Comparison of ENCODE assay signal across 26 cellular contexts in genomic region chr16:74752756-74753155, GRCh38. TPM values are rescaled to one million over a fixed set of nuclear protein-coding genes. Genes with fewer than 3 reads are reported as not detected.
DNase-seq lines count a peak whose midpoint lies in the region; ATAC-seq and TF ChIP-seq lines count a peak whose summit lies in the region.
"Had no signal": no experiment of that assay in that cellular context is flagged by ENCODE, and none has a peak within 500 bp of the region (broad histone marks: within the 10 kb centered on the region; RNA-seq: fewer than 3 reads in every experiment).

No MANE protein-coding gene starts in this region.

- no peaks in the 10 kb centered on the region for H3K9me3 Mint-ChIP-seq in chondrocyte (ENCODE audit: low read depth)
- H3K9me3 Mint-ChIP-seq: CD4-positive, alpha-beta memory T cell had no signal

- no peaks in the 10 kb centered on the region for H3K9me3 ChIP-seq in spleen
- H3K9me3 ChIP-seq in SJCRH30 (replicated peaks): no peaks in the 10 kb centered on the region

- H3K27ac Mint-ChIP-seq in chondrocyte (ENCODE audit: unreplicated experiment): no peak overlapping the region

- H3K36me3 ChIP-seq in spleen (no peaks in the 10 kb centered on the region), SJCRH30 (no peaks in the 10 kb centered on the region)

- peaks cover 29% of the 10 kb centered on the region for H3K27me3 Mint-ChIP-seq in chondrocyte (ENCODE audit: low read depth)

- no peaks in the 10 kb centered on the region for H3K4me1 ChIP-seq in spleen
- peaks cover 4% of the 10 kb centered on the region; the same call in 1 of the 2 replicates for H3K4me1 ChIP-seq in SJCRH30

- TF ChIP-seq CTCF in chondrocyte (IDR thresholded peaks at IDR 0.05): no peak
- TF ChIP-seq CTCF in spleen (IDR thresholded peaks at IDR 0.05 in 8 of 11, conservative IDR thresholded peaks at IDR 0.05 in 3 of 11): no peak

- no peaks in the 10 kb centered on the region for H3K4me1 Mint-ChIP-seq in chondrocyte (ENCODE audit: low read depth)
- H3K4me1 Mint-ChIP-seq: CD4-positive, alpha-beta memory T cell had no signal

- no peak for TF ChIP-seq POLR2A in spleen (IDR thresholded peaks at IDR 0.05)

- H3K27ac ChIP-seq in layer of hippocampus (ENCODE audit: low read depth, low read length) (peak overlapping the region; percentile 35), spleen (no peak overlapping the region), SJCRH30 (no peak overlapping the region)

- intact Hi-C loops in spleen (cut with DNase I; ENCODE audit: low total_unique reads): no loop called here

- H3K27me3 ChIP-seq in layer of hippocampus (ENCODE audit: control insufficient read depth, insufficient read depth, low read length): no peaks in the 10 kb centered on the region
- peaks cover 0 to 10% (median 0%) of the 10 kb centered on the region in 7 donors for H3K27me3 ChIP-seq in spleen (replicated peaks in 1 of 7)
- no peaks in the 10 kb centered on the region for H3K27me3 ChIP-seq in SJCRH30

- 76 to 95% (median 87%) methylated on average over 4 to 5 of the region's 5 CpGs for WGBS in spleen, 5 donors

- H3K36me3 Mint-ChIP-seq in chondrocyte (ENCODE audit: low read depth): no peaks in the 10 kb centered on the region
- H3K36me3 Mint-ChIP-seq: CD4-positive, alpha-beta memory T cell had no signal

- no peak overlapping the region for H3K4me3 ChIP-seq in spleen
- no peak overlapping the region for H3K4me3 ChIP-seq in SJCRH30

- DNase-seq in chondrocyte (ENCODE audit: low spot score) (peak; percentile 56), spleen (peak; percentile 34), NCI-H446 (lab: John Stamatoyannopoulos, UW) (no peak), SJCRH30 (no peak), NCI-H69 (lab: John Stamatoyannopoulos, UW) (no peak)
- DNase-seq: C1 segment of cervical spinal cord; CD4-positive, alpha-beta memory T cell; COR-L47; DMS79; GF-D8; GOT3; NCI-H1048; NCI-H1417 treated with DMSO at 0.1 percent for 48 hours; NCI-H187; NCI-H2081 treated with DMSO at 0.1 percent for 48 hours; NCI-H2171 treated with DMSO at 0.1 percent for 48 hours; NCI-H345; NCI-H524; NCI-H82; NK-92 treated with Interleukin-12 subunit alpha and Interleukin-12 subunit beta, amount 100 ng/mL, for 24 hours; PC-3 had no signal

- no peak overlapping the region for H3K4me3 Mint-ChIP-seq in chondrocyte (ENCODE audit: unreplicated experiment)
- H3K4me3 Mint-ChIP-seq: CD4-positive, alpha-beta memory T cell had no signal

- no peak for ATAC-seq in HG02970 (IDR thresholded peaks at IDR 0.05; ENCODE audit: low FRiP score, unreplicated experiment)
- ATAC-seq: HCT116, PC-3 had no signal

RNA-seq across cellular contexts. Expression of gene FA2H, which starts 21.9 kb away (rescaled TPM):
- not detected in 3 replicates for total RNA-seq in chondrocyte
- total RNA-seq in spleen: 1 to 10 TPM in 1 of 7 donors, under 1 TPM in 6; 0.32 to 2.6 (median 0.64) TPM
- polyA plus RNA-seq in spleen: under 1 TPM; 0.23 to 0.61 (median 0.41) TPM
- not detected in 2 replicates for total RNA-seq in SJCRH30 (2014; rRNA removed; shearing (Covaris generic))
- total RNA-seq: A673, SK-MEL-5 had no signal

RNA-seq across cellular contexts. Expression of gene MLKL, which starts 52.1 kb away (rescaled TPM):
- total RNA-seq in chondrocyte: 2.7 to 3.4 TPM in 2 of 3 replicates, not detected in the other
- total RNA-seq in spleen: 10 to 100 TPM; 45.1 to 69.6 (median 52.7) TPM
- polyA plus RNA-seq in spleen: 10 to 100 TPM; 21.4 to 39.0 (median 32.1) TPM
- total RNA-seq in SJCRH30 (2014; rRNA removed; shearing (Covaris generic)): not detected in 2 replicates

Comparison
In these comparisons a context has a peak if more than half of its experiments do, and no peak if none do; other contexts are left out.
1. DNase-seq: peak in chondrocyte (single experiment) and spleen (single experiment); none in NCI-H446 (0 of 2), SJCRH30 (0 of 2) and NCI-H69 (single experiment).
2. RNA of gene MLKL, which starts 52.1 kb away (total RNA-seq): 45.1 to 69.6 TPM in spleen; 2.7 to 3.4 TPM in chondrocyte and not detected in SJCRH30; every median in the first group is over 10 times any median in the second.